14 cellular contexts compared by ENCODE assay signal in the genomic region with DNA sequence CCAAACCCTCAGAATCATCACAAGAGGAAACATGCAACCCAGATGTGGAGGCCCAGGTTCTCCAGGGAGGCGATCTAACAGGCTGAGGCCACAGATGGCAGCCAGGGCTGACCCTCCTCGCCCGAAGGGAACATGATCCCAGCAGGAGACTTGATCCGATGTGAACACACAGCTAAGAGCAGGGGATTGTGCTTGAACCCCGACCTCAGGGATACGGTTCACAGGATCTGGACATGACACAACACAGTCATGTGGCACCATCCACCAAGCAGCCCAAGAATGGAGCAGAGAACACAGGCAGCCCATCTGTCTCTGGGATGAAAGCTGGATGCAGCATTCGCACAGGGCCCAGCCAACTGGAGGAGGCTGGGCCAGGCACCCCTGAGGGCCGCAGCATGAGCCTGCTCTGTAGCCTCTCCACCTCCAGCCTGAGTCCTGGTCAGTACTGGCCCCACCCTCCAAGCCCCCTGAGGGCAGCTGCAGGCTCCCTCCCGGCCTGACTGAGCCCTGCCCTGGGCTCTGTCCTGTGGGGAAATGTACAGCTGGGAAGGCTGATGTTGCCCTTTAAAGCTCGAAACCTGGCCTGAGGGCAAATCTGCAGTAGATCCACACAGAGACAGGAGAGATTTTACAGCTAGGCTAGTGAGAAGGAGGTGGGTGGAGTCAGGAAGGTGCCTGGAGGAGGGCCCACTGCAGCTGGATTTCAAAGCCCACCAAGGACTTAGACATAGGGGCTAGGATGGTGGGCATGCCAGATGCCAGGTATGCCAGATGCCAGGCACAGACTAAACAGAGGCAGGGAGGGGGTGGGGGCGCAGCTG. TPM values are rescaled to one million over a fixed set of nuclear protein-coding genes. Genes with fewer than 3 reads are reported as not detected.
A peak's percentile ranks its signal among the peaks of the same experiment; 100 is the strongest.
DNase-seq lines count a peak whose midpoint lies in the region; ATAC-seq and TF ChIP-seq lines count a peak whose summit lies in the region.
"Had no signal": no experiment of that assay in that cellular context is flagged by ENCODE, and none has a peak within 500 bp of the region (broad histone marks: within the 10 kb centered on the region; RNA-seq: fewer than 3 reads in every experiment).

No MANE protein-coding gene starts in this region.

- no peak overlapping the region for H3K27ac ChIP-seq in SJCRH30
- H3K27ac ChIP-seq: PC-9 had no signal

- no peaks in the 10 kb centered on the region for H3K27me3 ChIP-seq in SJCRH30

- H3K9me3 ChIP-seq in SJCRH30 (replicated peaks) = no peaks in the 10 kb centered on the region

- peak; percentile 37 for DNase-seq in G401 (ENCODE audit: low spot score)
- DNase-seq in SJCRH30 = peak; percentile 35 to 56
- DNase-seq in foreskin fibroblast = peak; percentile 10 to 47
- no peak for DNase-seq in sciatic nerve (ENCODE audit: low spot score)
- DNase-seq in activated CD4-positive, alpha-beta memory T cell treated with anti-CD3 and anti-CD28 coated beads for 36 hours = no peak
- DNase-seq: HCEC 1CT, NCI-H1436 treated with DMSO at 0.1 percent for 48 hours, NCI-H2107, NCI-H226, PC-9 had no signal

- no peak overlapping the region for H3K4me3 ChIP-seq in SJCRH30
- H3K4me3 ChIP-seq in foreskin fibroblast (ENCODE audit: low read depth in 1 of 2, low read length in 2 of 2) = no peak overlapping the region
- H3K4me3 ChIP-seq: GM12878, PC-9 had no signal

- ATAC-seq in sciatic nerve = peak; percentile 29
- ATAC-seq in GM18870 (IDR thresholded peaks at IDR 0.05; ENCODE audit: unreplicated experiment) = no peak
- ATAC-seq in GM21390 (IDR thresholded peaks at IDR 0.05; ENCODE audit: unreplicated experiment) = no peak
- ATAC-seq: GM12878 had no signal

- intact Hi-C loops in sciatic nerve (cut with DNase I) = no loop called here
- intact Hi-C loops in activated CD4-positive, alpha-beta memory T cell treated with anti-CD3 and anti-CD28 coated beads for 36 hours (cut with micrococcal nuclease) = no loop called here

- H3K9me3 Mint-ChIP-seq in activated CD4-positive, alpha-beta memory T cell treated with anti-CD3 and anti-CD28 coated beads for 36 hours = no peaks in the 10 kb centered on the region

- in situ Hi-C loops in G401 (cut with HindIII; ENCODE audit: low sequenced_read_pairs) = no loop called here

- CTCF ChIA-PET in activated CD4-positive, alpha-beta memory T cell treated with anti-CD3 and anti-CD28 coated beads for 36 hours (lab: Charles Lee) = no interaction called here

- peaks cover 1% of the 10 kb centered on the region for H3K27me3 Mint-ChIP-seq in activated CD4-positive, alpha-beta memory T cell treated with anti-CD3 and anti-CD28 coated beads for 36 hours

- POLR2A ChIA-PET in activated CD4-positive, alpha-beta memory T cell treated with anti-CD3 and anti-CD28 coated beads for 36 hours (lab: Charles Lee) = no interaction called here

- H3K36me3 Mint-ChIP-seq in activated CD4-positive, alpha-beta memory T cell treated with anti-CD3 and anti-CD28 coated beads for 36 hours = no peaks in the 10 kb centered on the region

- no peak overlapping the region for H3K4me3 Mint-ChIP-seq in activated CD4-positive, alpha-beta memory T cell treated with anti-CD3 and anti-CD28 coated beads for 36 hours

- H3K4me1 ChIP-seq in SJCRH30 = peaks cover 14% of the 10 kb centered on the region

- H3K27ac Mint-ChIP-seq in activated CD4-positive, alpha-beta memory T cell treated with anti-CD3 and anti-CD28 coated beads for 36 hours = no peak overlapping the region

- no peaks in the 10 kb centered on the region for H3K4me1 Mint-ChIP-seq in activated CD4-positive, alpha-beta memory T cell treated with anti-CD3 and anti-CD28 coated beads for 36 hours (ENCODE audit: low read depth)

- no peaks in the 10 kb centered on the region for H3K36me3 ChIP-seq in SJCRH30

- no peak for TF ChIP-seq CTCF in foreskin fibroblast (IDR thresholded peaks at IDR 0.05; ENCODE audit: low read depth, low read length)

RNA-seq across cellular contexts. Expression of a gene that starts 39.0 kb away (rescaled TPM):
- not detected in 2 replicates for total RNA-seq in G401 (2014; rRNA removed; shearing (Covaris generic))
- total RNA-seq in SJCRH30 (2014; rRNA removed; shearing (Covaris generic)) = not detected in 2 replicates
- not detected for total RNA-seq in sciatic nerve
- not detected for total RNA-seq in activated CD4-positive, alpha-beta memory T cell treated with anti-CD3 and anti-CD28 coated beads for 36 hours
- total RNA-seq: GM12878, HT-29, PC-9 had no signal

RNA-seq across cellular contexts. Expression of a gene that starts 48.0 kb away (rescaled TPM):
- total RNA-seq in G401 (2014; rRNA removed; shearing (Covaris generic)) = not detected in 2 replicates
- total RNA-seq in SJCRH30 (2014; rRNA removed; shearing (Covaris generic)) = not detected in 2 replicates
- total RNA-seq in sciatic nerve = not detected
- not detected for total RNA-seq in activated CD4-positive, alpha-beta memory T cell treated with anti-CD3 and anti-CD28 coated beads for 36 hours
- total RNA-seq: GM12878, HT-29, PC-9 had no signal

Comparison
In these comparisons a context has a peak if more than half of its experiments do, and no peak if none do; other contexts are left out.
1. DNase-seq: peak in G401 (single experiment), SJCRH30 (2 of 2) and foreskin fibroblast (2 of 2); none in sciatic nerve (single experiment) and activated CD4-positive, alpha-beta memory T cell treated with anti-CD3 and anti-CD28 coated beads for 36 hours (single experiment).